21 cellular contexts compared by ENCODE assay signal in genomic region chr1:2861988-2862430, GRCh38.
"Had no signal": no experiment of that assay in that cellular context is flagged by ENCODE, and none has a peak within 500 bp of the region (broad histone marks: within the 10 kb centered on the region; RNA-seq: fewer than 3 reads in every experiment).

No MANE protein-coding gene starts in this region.

- H3K9me3 ChIP-seq: SJCRH30, SK-N-SH had no signal

- H3K4me1 ChIP-seq: SJCRH30 had no signal

- DNase-seq: activated CD4-positive, alpha-beta T cell treated with anti-CD3 and anti-CD28 coated beads for 4 hours; activated CD8-positive, alpha-beta memory T cell treated with anti-CD3 and anti-CD28 coated beads, Interleukin-2, amount 50 U/mL, for 4 hours; activated CD8-positive, alpha-beta T cell treated with anti-CD3 and anti-CD28 coated beads for 36 hours; activated gamma-delta T cell treated with Interleukin-2 at 50 U/mL for 16 hours; activated naive CD4-positive, alpha-beta T cell treated with anti-CD3 and anti-CD28 coated beads, Interleukin-2, amount 10 ng/mL, durations not matched to agents 7 days and 5 days; activated naive CD8-positive, alpha-beta T cell treated with anti-CD3 and anti-CD28 coated beads for 36 hours; activated T-cell treated with anti-CD3 and anti-CD28 coated beads, Interleukin-2, amount 50 U/mL, for 72 hours; caudate nucleus; Karpas-422; NCI-H1048; NCI-H1417; NCI-H1930; NCI-H2171 treated with DMSO at 0.1 percent for 48 hours; NCI-H226; NCI-H526 treated with DMSO at 0.1 percent for 48 hours; NCI-H82; SJCRH30; SK-N-SH; T-helper 1 cell had no signal

- H3K4me3 ChIP-seq: K562, SJCRH30 had no signal

- H3K36me3 ChIP-seq: SJCRH30 had no signal

- ATAC-seq: activated CD8-positive, alpha-beta T cell treated with anti-CD3 and anti-CD28 coated beads for 36 hours; activated T-cell treated with anti-CD3 and anti-CD28 coated beads, Interleukin-2, amount 50 U/mL, for 72 hours; K562 had no signal

- H3K27ac ChIP-seq: SJCRH30, VCaP had no signal
